8 cellular contexts compared by ENCODE assay signal in genomic region chr1:157163273-157164127, GRCh38. TPM values are rescaled to one million over a fixed set of nuclear protein-coding genes. Genes with fewer than 3 reads are reported as not detected.
DNase-seq lines count a peak whose midpoint lies in the region; ATAC-seq and TF ChIP-seq lines count a peak whose summit lies in the region.

No MANE protein-coding gene starts in this region.

- no peaks in the 10 kb centered on the region for H3K9me3 Mint-ChIP-seq in activated naive CD4-positive, alpha-beta T cell treated with anti-CD3 and anti-CD28 coated beads, Interleukin-2, amount 50 U/mL, for 72 hours

- no peaks in the 10 kb centered on the region for H3K36me3 ChIP-seq in MG63

- no peaks in the 10 kb centered on the region for H3K36me3 Mint-ChIP-seq in activated naive CD4-positive, alpha-beta T cell treated with anti-CD3 and anti-CD28 coated beads, Interleukin-2, amount 50 U/mL, for 72 hours

- ATAC-seq in activated naive CD4-positive, alpha-beta T cell treated with anti-CD3 and anti-CD28 coated beads, Interleukin-2, amount 50 U/mL, for 72 hours: peak; percentile 66 to 77
- ATAC-seq in left cardiac atrium (peak; percentile 47 to 63), HG03521 (IDR thresholded peaks at IDR 0.05; ENCODE audit: unreplicated experiment) (no peak)

- CTCF ChIA-PET in GM10248 (lab: Yijun Ruan, JAX): interaction anchor here (0.8 to 3.7 kb wide), 7 partner anchors 9 to 332 kb away, joined by 3 to 39 read pairs (median 4); no protein-coding TSS in a partner anchor

- peaks cover 20% of the 10 kb centered on the region for H3K27me3 ChIP-seq in MG63

- peak overlapping the region in 1 of 2 donors; percentile 44 for H3K27ac Mint-ChIP-seq in activated naive CD4-positive, alpha-beta T cell treated with anti-CD3 and anti-CD28 coated beads, Interleukin-2, amount 50 U/mL, for 72 hours

- 0 out of 2 replicates have a peak overlapping the region, but pooled peaks have one; percentile 9 for H3K4me3 ChIP-seq in MG63

- POLR2A ChIA-PET in GM10248 (lab: Yijun Ruan, JAX): no interaction called here

- intact Hi-C loops in left cardiac atrium (cut with DNase I): no loop called here

- TF ChIP-seq CTCF in GM10248 (IDR thresholded peaks at IDR 0.05; ENCODE audit: control extremely low read depth, extremely low read depth, low read depth, missing control alignments): peak; percentile 99

- peak; percentile 80 for DNase-seq in GM10248 (ENCODE audit: extremely low spot score)
- peak; percentile 56 for DNase-seq in MG63
- peak; percentile 68 for DNase-seq in SKM-1 (lab: John Stamatoyannopoulos, UW; ENCODE audit: unreplicated experiment)
- DNase-seq in activated naive CD4-positive, alpha-beta T cell treated with anti-CD3 and anti-CD28 coated beads, Interleukin-2, amount 50 U/mL, for 72 hours (ENCODE audit: low spot score in 2 of 2): peak; percentile 78 to 85
- DNase-seq in left cardiac atrium: peak; percentile 64
- peak; percentile 82 for DNase-seq in retina
- DNase-seq in cortex of kidney (lab: John Stamatoyannopoulos, UW): no peak

- no peaks in the 10 kb centered on the region for H3K9me3 ChIP-seq in MG63

RNA-seq across cellular contexts. Expression of gene ETV3, which starts 25.3 kb away (rescaled TPM):
- 6.6 and 7.3 TPM in 2 replicates for total RNA-seq in MG63 (2014; rRNA removed; shearing (Covaris generic); ENCODE audit: low replicate concordance)
- total RNA-seq in activated naive CD4-positive, alpha-beta T cell treated with anti-CD3 and anti-CD28 coated beads, Interleukin-2, amount 50 U/mL, for 72 hours: 10 to 100 TPM; 27.0 to 49.3 TPM
- total RNA-seq in left cardiac atrium: 10 to 100 TPM; 17.3 to 21.4 TPM
